9 cellular contexts compared by ENCODE assay signal in genomic region chr12:108825205-108825950, GRCh38. TPM values are rescaled to one million over a fixed set of nuclear protein-coding genes. Genes with fewer than 3 reads are reported as not detected.
A peak's percentile ranks its signal among the peaks of the same experiment; 100 is the strongest.
DNase-seq lines count a peak whose midpoint lies in the region; ATAC-seq, FAIRE-seq and TF ChIP-seq lines count a peak whose summit lies in the region.
"Had no signal": no experiment of that assay in that cellular context is flagged by ENCODE, and none has a peak within 500 bp of the region (broad histone marks: within the 10 kb centered on the region; RNA-seq: fewer than 3 reads in every experiment).

No MANE protein-coding gene starts in this region.

- ATAC-seq in HG03354 (IDR thresholded peaks at IDR 0.05; ENCODE audit: poor library complexity, severe bottlenecking, unreplicated experiment) (peak; percentile 42), K562 (no peak), naive B cell (ENCODE audit: low read depth in 2 of 2) (no peak), HG03025 (IDR thresholded peaks at IDR 0.05; ENCODE audit: low FRiP score, unreplicated experiment) (no peak), HG03442 (IDR thresholded peaks at IDR 0.05; ENCODE audit: unreplicated experiment) (no peak), GM19455 (IDR thresholded peaks at IDR 0.05; ENCODE audit: unreplicated experiment) (no peak)
- no peak for ATAC-seq in CD8-positive, alpha-beta T cell

- BruUV-seq in K562 (replicated peaks; lab: Mats Ljungman, UMichigan): no TSS peak

- intact Hi-C loops in K562 (cut with micrococcal nuclease): loop anchor here (10.0 kb wide), 1 partner anchor 269 kb away; the partner anchor contains the start of genes ALKBH2 and UNG
- intact Hi-C loops in CD8-positive, alpha-beta T cell (cut with DNase I, micrococcal nuclease): no loop called here

- H4K20me1 ChIP-seq in K562 (replicated peaks; ENCODE audit: control insufficient read depth, insufficient read depth, low read length): peaks cover 56% of the 10 kb centered on the region

- WGBS in K562 (ENCODE audit: insufficient coverage, low coverage, missing lambda C conversion rate): 25% methylated on average over 8 of the region's 8 CpGs

- FAIRE-seq in K562 (lab: Jason Lieb, UNC): no peak
- FAIRE-seq: keratinocyte had no signal

- CTCF ChIA-PET in K562 (lab: Yijun Ruan, JAX; ENCODE audit: low intra/inter-chr PET ratio): no interaction called here
- CTCF ChIA-PET in CD8-positive, alpha-beta T cell (lab: Charles Lee): interaction anchor here (1.1 to 1.4 kb wide), 2 partner anchors 21 to 208 kb away, joined by 3 to 5 read pairs; no protein-coding TSS in a partner anchor

- no peaks in the 10 kb centered on the region for H3K79me2 ChIP-seq in K562 (ENCODE audit: control insufficient read depth, insufficient read depth, low read length)

- no peak for TF ChIP-seq EP300 in K562 (IDR thresholded peaks at IDR 0.05; ENCODE audit: low read length)

- DNase-seq in ELR (ENCODE audit: low read depth) (peak; percentile 67), K562 (ENCODE audit: extremely low read depth in 1 of 4, low spot score in 3 of 4) (no peak), naive B cell (no peak)
- no peak for DNase-seq in CD8-positive, alpha-beta T cell

- H3K4me3 ChIP-seq in K562: no peak overlapping the region
- no peak overlapping the region for H3K4me3 ChIP-seq in CD8-positive, alpha-beta T cell (ENCODE audit: low read depth, low read length)

- peaks cover 0 to 4% of the 10 kb centered on the region in 2 donors for H3K36me3 Mint-ChIP-seq in naive B cell
- H3K36me3 Mint-ChIP-seq in CD8-positive, alpha-beta T cell: peaks cover 49% of the 10 kb centered on the region

- POLR2A ChIA-PET in K562 (lab: Yijun Ruan, JAX): interaction anchor here (0.9 to 1.5 kb wide), 2 partner anchors 17 to 267 kb away, joined by 3 read pairs; partner anchors contain the start of gene ALKBH2
- POLR2A ChIA-PET in CD8-positive, alpha-beta T cell (lab: Charles Lee): interaction anchor here (0.5 kb wide), 1 partner anchor 1149 kb away, joined by 3 read pairs; no protein-coding TSS in a partner anchor

- TF ChIP-seq CTCF in K562 (IDR thresholded peaks at IDR 0.05 in 2 of 3, conservative IDR thresholded peaks at IDR 0.05 in 1 of 3; ENCODE audit: insufficient read depth in 2 of 3, low read depth in 1 of 3, low read length in 3 of 3): no peak
- TF ChIP-seq CTCF in CD8-positive, alpha-beta T cell (IDR thresholded peaks at IDR 0.05): no peak

- in situ Hi-C loops in K562 (cut with MboI): no loop called here

- H3K27ac Mint-ChIP-seq in naive B cell: peak overlapping the region in 4 of 6 donors; percentile 39 to 64 (median 60)
- no peak overlapping the region for H3K27ac Mint-ChIP-seq in CD8-positive, alpha-beta T cell

- H3K9me1 ChIP-seq in K562 (ENCODE audit: control insufficient read depth, insufficient read depth, low read length): no peaks in the 10 kb centered on the region

- no peak overlapping the region for H3K27ac ChIP-seq in K562 (ENCODE audit: extremely low read depth, low read depth, low read length)
- H3K27ac ChIP-seq in CD8-positive, alpha-beta T cell (ENCODE audit: low read depth, low read length): no peak overlapping the region

- TF ChIP-seq POLR2A in K562 (conservative IDR thresholded peaks at IDR 0.05): no peak

- peaks cover 31 to 50% (median 44%) of the 10 kb centered on the region in 3 donors for H3K4me1 Mint-ChIP-seq in naive B cell
- peaks cover 23% of the 10 kb centered on the region for H3K4me1 Mint-ChIP-seq in CD8-positive, alpha-beta T cell (ENCODE audit: low read depth)

- H2AFZ ChIP-seq in K562 (ENCODE audit: low read depth, low read length): no peak overlapping the region

- H3K27me3 ChIP-seq in K562 (ENCODE audit: control insufficient read depth in 2 of 2, insufficient read depth in 2 of 2, low read length in 2 of 2): peaks cover 2 to 6% of the 10 kb centered on the region in 2 experiments; a peak in 3 of 5 replicates
- H3K27me3 ChIP-seq in CD8-positive, alpha-beta T cell (ENCODE audit: insufficient read depth, low read length): no peaks in the 10 kb centered on the region

- no peaks in the 10 kb centered on the region; the same call in 2 of the 3 replicates for H3K36me3 ChIP-seq in K562 (ENCODE audit: control insufficient read depth, insufficient read depth, low read length)
- H3K36me3 ChIP-seq in CD8-positive, alpha-beta T cell (ENCODE audit: insufficient read depth, low read length): peaks cover 12% of the 10 kb centered on the region

- peaks cover 14 to 41% of the 10 kb centered on the region in 2 experiments; a peak in 4 of 5 replicates for H3K4me1 ChIP-seq in K562 (replicated peaks in 1 of 2; ENCODE audit: control insufficient read depth in 2 of 2, insufficient read depth in 2 of 2, low read length in 2 of 2)
- H3K4me1 ChIP-seq in CD8-positive, alpha-beta T cell (ENCODE audit: insufficient read depth, low read length): no peaks in the 10 kb centered on the region

- TF ChIP-seq RAD21 in K562 (CRISPR knock-in tag; conservative IDR thresholded peaks at IDR 0.05 in 1 of 2, IDR thresholded peaks at IDR 0.05 in 1 of 2): no peak

- peak overlapping the region in 4 of 8 donors; percentile 35 to 84 (median 68) for H3K4me3 Mint-ChIP-seq in naive B cell
- H3K4me3 Mint-ChIP-seq in CD8-positive, alpha-beta T cell: no peak overlapping the region

- H3K9me3 Mint-ChIP-seq in naive B cell: no peaks in the 10 kb centered on the region
- H3K9me3 Mint-ChIP-seq in CD8-positive, alpha-beta T cell: no peaks in the 10 kb centered on the region

- no peaks in the 10 kb centered on the region for H3K9me3 ChIP-seq in K562 (replicated peaks; ENCODE audit: control insufficient read depth, insufficient read depth, low read depth, low read length)
- no peaks in the 10 kb centered on the region for H3K9me3 ChIP-seq in CD8-positive, alpha-beta T cell (ENCODE audit: low read length)

- no peak overlapping the region for H3K9ac ChIP-seq in K562 (ENCODE audit: insufficient read depth in 1 of 2, low read depth in 2 of 2, low read length in 2 of 2)

- no peak overlapping the region for H3K4me2 ChIP-seq in K562 (ENCODE audit: insufficient read depth, low read length)

- H3K27me3 Mint-ChIP-seq in naive B cell: no peaks in the 10 kb centered on the region
- H3K27me3 Mint-ChIP-seq in CD8-positive, alpha-beta T cell (ENCODE audit: low read depth): no peaks in the 10 kb centered on the region

TF ChIP-seq in K562, 482 proteins besides CTCF, POLR2A, EP300 and RAD21 (continues in another document):
- peak; percentile 83 for TF ChIP-seq CBX8 (IDR thresholded peaks at IDR 0.05; ENCODE audit: borderline replicate concordance, extremely low read depth, low read depth, low read length, poor library complexity, severe bottlenecking)
- no peak for TF ChIP-seq ZBTB17 (CRISPR knock-in tag; IDR thresholded peaks at IDR 0.05)
- 0 out of 2 replicates have a peak, but pooled peaks have one; percentile 17 for TF ChIP-seq NFE2 (IDR thresholded peaks at IDR 0.05; ENCODE audit: low read depth)

RNA-seq across cellular contexts. Expression of gene SSH1, which starts 32.0 kb away (rescaled TPM):
- total RNA-seq in K562 (2011; cell fraction: chromatin; rRNA removed; ENCODE audit: low replicate concordance): 12.8 and 19.4 TPM in 2 replicates
- 8.0 and 10.2 TPM in 2 replicates for total RNA-seq in K562 (2011; cell fraction: nucleolus; rRNA removed)
- 7.7 and 9.5 TPM in 2 replicates for total RNA-seq in K562 (2011; cell fraction: nucleoplasm; rRNA removed)
- total RNA-seq in K562 (2014; rRNA removed) (2.0 and 2.9 TPM in 2 replicates), K562 (2014; rRNA removed; fragmentation: Illumina TruSeq; extraction: Trizol) (2.3 and 2.5 TPM in 2 replicates), K562 (2015; rRNA removed; fragmentation: Illumina TruSeq; extraction: Trizol) (1.7 and 2.2 TPM in 2 replicates), K562 (2021) (5.5 and 6.5 TPM in 2 replicates)
- polyA plus RNA-seq in K562 (2011; rRNA removed) (3.4 and 4.2 TPM in 2 replicates), K562 (2014; fragmentation: Illumina TruSeq; extraction: Trizol) (2.5 and 3.1 TPM in 2 replicates), K562 (2014; fragmentation: Nextera tagmentation; extraction: Ambion mirVana) (under 1 TPM; 0.41 to 0.45 TPM), K562 (2014; rRNA removed) (2.3 and 2.8 TPM in 2 replicates), naive B cell (ENCODE audit: low read depth in 6 of 6) (10 to 100 TPM in 2 of 6 donors, 1 to 10 TPM in 3, not detected in 1; 5.1 to 16.6 (median 5.8) TPM)
- 2.8 and 3.3 TPM in 2 replicates for polyA plus RNA-seq in K562 (2011; cell fraction: cytosol; rRNA removed)
- 4.0 and 4.1 TPM in 2 replicates for polyA plus RNA-seq in K562 (2011; cell fraction: nucleus; rRNA removed)
- polyA plus RNA-seq in K562 (2012): 3.3 and 5.5 TPM in 2 replicates
- 4.5 and 5.0 TPM in 2 replicates for polyA minus RNA-seq in K562 (2011; rRNA and poly(A)+ RNA removed)
- 2.5 and 4.4 TPM in 2 replicates for polyA minus RNA-seq in K562 (2011; cell fraction: cytosol; rRNA and poly(A)+ RNA removed)
- 4.7 and 5.2 TPM in 2 replicates for polyA minus RNA-seq in K562 (2011; cell fraction: nucleus; rRNA and poly(A)+ RNA removed)
- total RNA-seq in CD8-positive, alpha-beta T cell: 10 to 100 TPM; 26.2 to 32.4 TPM

RNA-seq across cellular contexts. Expression of gene DAO, which starts 54.5 kb away (rescaled TPM):
- not detected in 2 replicates for total RNA-seq in K562 (2011; cell fraction: chromatin; rRNA removed; ENCODE audit: low replicate concordance)
- total RNA-seq in K562 (2011; cell fraction: nucleolus; rRNA removed): not detected in 2 replicates
- total RNA-seq in K562 (2011; cell fraction: nucleoplasm; rRNA removed): not detected in 2 replicates
- total RNA-seq in K562 (2014; rRNA removed) (not detected in 2 replicates), K562 (2014; rRNA removed; fragmentation: Illumina TruSeq; extraction: Trizol) (not detected in 2 replicates), K562 (2015; rRNA removed; fragmentation: Illumina TruSeq; extraction: Trizol) (not detected in 2 replicates), K562 (2021) (not detected in 2 replicates)
- polyA plus RNA-seq in K562 (2011; rRNA removed) (not detected in 2 replicates), K562 (2014; fragmentation: Illumina TruSeq; extraction: Trizol) (not detected in 2 replicates), K562 (2014; fragmentation: Nextera tagmentation; extraction: Ambion mirVana) (not detected), K562 (2014; rRNA removed) (not detected in 2 replicates), naive B cell (ENCODE audit: low read depth in 6 of 6) (not detected)
- not detected in 2 replicates for polyA plus RNA-seq in K562 (2011; cell fraction: cytosol; rRNA removed)
- polyA plus RNA-seq in K562 (2011; cell fraction: nucleus; rRNA removed): not detected in 2 replicates
- not detected in 2 replicates for polyA plus RNA-seq in K562 (2012)
- polyA minus RNA-seq in K562 (2011; rRNA and poly(A)+ RNA removed): not detected in 2 replicates
- polyA minus RNA-seq in K562 (2011; cell fraction: cytosol; rRNA and poly(A)+ RNA removed): not detected in 2 replicates
- polyA minus RNA-seq in K562 (2011; cell fraction: nucleus; rRNA and poly(A)+ RNA removed): not detected in 2 replicates
- not detected for total RNA-seq in CD8-positive, alpha-beta T cell
- polyA plus RNA-seq: keratinocyte had no signal
